In genomic region chr16:5097470-5098220, GRCh38 we compare ENCODE assay signal across 8 cellular contexts. TPM values are rescaled to one million over a fixed set of nuclear protein-coding genes. Genes with fewer than 3 reads are reported as not detected.
DNase-seq lines count a peak whose midpoint lies in the region; ATAC-seq, FAIRE-seq and TF ChIP-seq lines count a peak whose summit lies in the region.
"Not testable (repeated sequence)": the region's sequence is repeated elsewhere in the genome, so short reads cannot be mapped to it uniquely, and the experiment has no call there.

Gene EEF2KMT, minus strand, starts transcription at chr16:5097795. Its CDS starts 56 bp downstream, at chr16:5097739.

- H3K18ac ChIP-seq in mesenchymal stem cell (ENCODE audit: low read depth in 1 of 2, low read length in 2 of 2): peak within 1 kb of the TSS; percentile 28 to 82

- POLR2A ChIA-PET in CD8-positive, alpha-beta T cell (lab: Charles Lee): interaction anchor here (0.7 to 1.3 kb wide), 2 partner anchors 25 to 64 kb away, joined by 4 to 5 read pairs; partner anchors contain the start of genes ALG1 and NAGPA
- POLR2A ChIA-PET in activated CD8-positive, alpha-beta memory T cell treated with anti-CD3 and anti-CD28 coated beads for 36 hours (lab: Charles Lee): not testable (repeated sequence)

- not testable (repeated sequence) for TF ChIP-seq CTCF in CD8-positive, alpha-beta T cell (IDR thresholded peaks at IDR 0.05)

- not testable (repeated sequence) for H3K36me3 Mint-ChIP-seq in CD8-positive, alpha-beta T cell

- CTCF ChIA-PET in CD8-positive, alpha-beta T cell (lab: Charles Lee): interaction anchor here (1.0 kb wide), 1 partner anchor 13 kb away, joined by 3 read pairs; no protein-coding TSS in a partner anchor
- CTCF ChIA-PET in activated CD8-positive, alpha-beta memory T cell treated with anti-CD3 and anti-CD28 coated beads for 36 hours (lab: Charles Lee): interaction anchor here (1.0 kb wide), 1 partner anchor 71 kb away, joined by 3 read pairs; no protein-coding TSS in a partner anchor

- peak within 1 kb of the TSS in 1 of 2 experiments; percentile 8 for H2BK12ac ChIP-seq in mesenchymal stem cell (ENCODE audit: low read length in 2 of 2)

- not testable (repeated sequence) for H3K4me1 ChIP-seq in CD8-positive, alpha-beta T cell (ENCODE audit: insufficient read depth, low read length); endocrine pancreas (ENCODE audit: control insufficient read depth, insufficient read depth, low read length); mesenchymal stem cell (ENCODE audit: control insufficient read depth, insufficient read depth, low read depth, low read length)

- H3K36me3 ChIP-seq in CD8-positive, alpha-beta T cell (ENCODE audit: insufficient read depth, low read length); endocrine pancreas (ENCODE audit: control insufficient read depth, insufficient read depth, low read length); mesenchymal stem cell (ENCODE audit: control insufficient read depth in 1 of 2, insufficient read depth in 2 of 2, low read depth in 1 of 2, low read length in 2 of 2): not testable (repeated sequence)

- not testable (repeated sequence) for H3K79me1 ChIP-seq in mesenchymal stem cell (replicated peaks; ENCODE audit: low read length, poor library complexity, severe bottlenecking)

- H3K9ac ChIP-seq in endocrine pancreas (ENCODE audit: control insufficient read depth, insufficient read depth, low read length): peak within 1 kb of the TSS; percentile 26
- H3K9ac ChIP-seq in mesenchymal stem cell (ENCODE audit: low read length): peak within 1 kb of the TSS; percentile 88

- H3K4me2 ChIP-seq in mesenchymal stem cell (ENCODE audit: low read length, poor library complexity, severe bottlenecking): peak within 1 kb of the TSS; percentile 79

- WGBS in mesenchymal stem cell: 1% methylated on average over 60 of the region's 67 CpGs

- H3K9me3 Mint-ChIP-seq in CD8-positive, alpha-beta T cell: not testable (repeated sequence)

- not testable (repeated sequence) for H3K23ac ChIP-seq in mesenchymal stem cell (ENCODE audit: low read length in 2 of 2)

- not testable (repeated sequence) for H2AK5ac ChIP-seq in mesenchymal stem cell (ENCODE audit: low read length, severe bottlenecking)

- peak within 1 kb of the TSS; percentile 97 for H3K27ac Mint-ChIP-seq in CD8-positive, alpha-beta T cell

- not testable (repeated sequence) for H3K9me3 ChIP-seq in CD8-positive, alpha-beta T cell (ENCODE audit: low read length); endocrine pancreas (ENCODE audit: control insufficient read depth, low read length); mesenchymal stem cell (ENCODE audit: control insufficient read depth, low read length)

- H3K27me3 Mint-ChIP-seq in CD8-positive, alpha-beta T cell (ENCODE audit: low read depth): not testable (repeated sequence)

- peak; percentile 97 for ATAC-seq in CD8-positive, alpha-beta T cell
- ATAC-seq in GM21367 (IDR thresholded peaks at IDR 0.05; ENCODE audit: unreplicated experiment): peak; percentile 87

- not testable (repeated sequence) for H3K27me3 ChIP-seq in CD8-positive, alpha-beta T cell (ENCODE audit: insufficient read depth, low read length); endocrine pancreas (ENCODE audit: control insufficient read depth, insufficient read depth, low read length); mesenchymal stem cell (ENCODE audit: control insufficient read depth in 1 of 2, insufficient read depth in 1 of 2, low read length in 2 of 2)

- peak within 1 kb of the TSS; percentile 69 for H3K27ac ChIP-seq in CD8-positive, alpha-beta T cell (ENCODE audit: low read depth, low read length)
- peak within 1 kb of the TSS; percentile 23 for H3K27ac ChIP-seq in mesenchymal stem cell (ENCODE audit: low read length, poor library complexity, severe bottlenecking)

- peak within 1 kb of the TSS; percentile 83 for H4K91ac ChIP-seq in mesenchymal stem cell (ENCODE audit: low read length)

- not testable (repeated sequence) for FAIRE-seq in HTR-8/SVneo (lab: Jason Lieb, UNC)

- peak within 1 kb of the TSS in 1 of 2 experiments; percentile 61 for H3K14ac ChIP-seq in mesenchymal stem cell (ENCODE audit: low read length in 2 of 2)

- H3K4me3 Mint-ChIP-seq in CD8-positive, alpha-beta T cell: peak within 1 kb of the TSS; percentile 95

- H3K4me1 Mint-ChIP-seq in CD8-positive, alpha-beta T cell (ENCODE audit: low read depth): peaks cover 11% of the 10 kb centered on the region

- peak within 1 kb of the TSS; percentile 99 for H2BK15ac ChIP-seq in mesenchymal stem cell (ENCODE audit: low read depth, poor library complexity, severe bottlenecking)

- not testable (repeated sequence) for H2BK5ac ChIP-seq in mesenchymal stem cell (ENCODE audit: low read depth, low read length, poor library complexity, severe bottlenecking)

- peak in 6 of 7 experiments; percentile 76 to 91 (median 86) for DNase-seq in CD8-positive, alpha-beta T cell
- DNase-seq in HTR-8/SVneo (ENCODE audit: insufficient read length, low spot score) (peak; percentile 87), NOMO-1 (lab: John Stamatoyannopoulos, UW; ENCODE audit: unreplicated experiment in 2 of 2) (peak; percentile 95 to 98), mesenchymal stem cell (peak; percentile 100)
- DNase-seq in stimulated activated CD8-positive, alpha-beta memory T cell treated with anti-CD3 and anti-CD28 coated beads, Interleukin-12 subunit alpha, Interleukin-12 subunit beta, amount 100 ng/mL, for 1 hour (ENCODE audit: low read depth): peak; percentile 84

- H2AFZ ChIP-seq in mesenchymal stem cell (ENCODE audit: low read depth, low read length): peak within 1 kb of the TSS; percentile 56

- H3K4ac ChIP-seq in mesenchymal stem cell (ENCODE audit: low read depth in 1 of 2, low read length in 2 of 2): peak within 1 kb of the TSS in 1 of 2 experiments; percentile 15

- peak within 1 kb of the TSS; percentile 73 for H2BK120ac ChIP-seq in mesenchymal stem cell (ENCODE audit: low read depth, low read length)

- H4K8ac ChIP-seq in mesenchymal stem cell (ENCODE audit: low read length): peak within 1 kb of the TSS; percentile 77

- H3K4me3 ChIP-seq in CD8-positive, alpha-beta T cell (ENCODE audit: low read depth, low read length): peak within 1 kb of the TSS; percentile 61
- H3K4me3 ChIP-seq in endocrine pancreas (ENCODE audit: control insufficient read depth, insufficient read depth, low read length): not testable (repeated sequence)
- H3K4me3 ChIP-seq in mesenchymal stem cell (ENCODE audit: insufficient read depth in 1 of 2, low read depth in 1 of 2, low read length in 2 of 2): peak within 1 kb of the TSS; percentile 79 to 86

- intact Hi-C loops in CD8-positive, alpha-beta T cell (cut with DNase I, micrococcal nuclease): loop anchor here (1.0 to 5.0 kb wide), 9 partner anchors 20 to 480 kb away; partner anchors contain the start of genes GLYR1 (in 2 of the 2), NAGPA (in 2 of the 2), UBN1 (in 2 of the 2) and ALG1 (in 1 of the 2)

RNA-seq across cellular contexts. Expression of gene EEF2KMT, which starts in this region (rescaled TPM):
- 1 to 10 TPM; 2.4 TPM for total RNA-seq in CD8-positive, alpha-beta T cell
- total RNA-seq in activated CD8-positive, alpha-beta memory T cell treated with anti-CD3 and anti-CD28 coated beads for 36 hours: 10 to 100 TPM; 35.6 to 36.6 TPM
- polyA plus RNA-seq in mesenchymal stem cell (2013, experiment 1 of 2): 7.0 TPM
- 6.5 TPM for polyA plus RNA-seq in mesenchymal stem cell (2013, experiment 2 of 2)

Comparison
In these comparisons a context has a peak if more than half of its experiments do, and no peak if none do; other contexts are left out.
1. RNA of gene EEF2KMT (total RNA-seq): 35.6 to 36.6 TPM in activated CD8-positive, alpha-beta memory T cell treated with anti-CD3 and anti-CD28 coated beads for 36 hours; 2.4 TPM in CD8-positive, alpha-beta T cell; every median in the first group is over 10 times any median in the second.
2. Peak in every context shown above with its lines, with median percentiles within 50 percentile points of each other: DNase-seq.